Comparison of ENCODE assay signal across 26 cellular contexts in genomic region chr2:38789689-38790088, GRCh38.
"Had no signal": no experiment of that assay in that cellular context is flagged by ENCODE, and none has a peak within 500 bp of the region (broad histone marks: within the 10 kb centered on the region; RNA-seq: fewer than 3 reads in every experiment).

No MANE protein-coding gene starts in this region.

- H3K4me1 Mint-ChIP-seq: activated CD4-positive, alpha-beta T cell treated with anti-CD3 and anti-CD28 coated beads, Interleukin-2, amount 10 ng/mL, durations not matched to agents 24 days and 14 days; activated naive CD8-positive, alpha-beta T cell treated with anti-CD3 and anti-CD28 coated beads, Interleukin-2, amount 50 U/mL, for 24 hours had no signal

- H3K27ac ChIP-seq: ascending aorta, body of pancreas had no signal

- H3K27ac Mint-ChIP-seq: activated CD4-positive, alpha-beta memory T cell treated with anti-CD3 and anti-CD28 coated beads for 36 hours; activated CD4-positive, alpha-beta T cell treated with anti-CD3 and anti-CD28 coated beads, Interleukin-2, amount 10 ng/mL, durations not matched to agents 24 days and 14 days; activated naive CD4-positive, alpha-beta T cell treated with anti-CD3 and anti-CD28 coated beads, Interleukin-2, amount 50 U/mL, for 72 hours; activated naive CD8-positive, alpha-beta T cell treated with anti-CD3 and anti-CD28 coated beads, Interleukin-2, amount 50 U/mL, for 24 hours; T-helper 1 cell treated with Interleukin-12 subunit alpha and Interleukin-12 subunit beta and Interleukin-4 antibody, amounts not matched to agents 30 μg/mL and 1 μg/mL, for 36 hours; WTC11 had no signal

- H3K36me3 ChIP-seq: ascending aorta had no signal

- DNase-seq: activated CD4-positive, alpha-beta memory T cell treated with anti-CD3 and anti-CD28 coated beads for 36 hours; activated CD4-positive, alpha-beta T cell treated with anti-CD3 and anti-CD28 coated beads for 1 hour; activated CD4-positive, alpha-beta T cell treated with anti-CD3 and anti-CD28 coated beads, Interleukin-2, amount 10 ng/mL, durations not matched to agents 24 days and 14 days; activated CD8-positive, alpha-beta memory T cell treated with anti-CD3 and anti-CD28 coated beads for 24 hours; activated effector memory CD4-positive, alpha-beta T cell treated with anti-CD3 and anti-CD28 coated beads, Interleukin-2, amount 50 U/mL, for 16 hours; activated naive CD4-positive, alpha-beta T cell treated with Interleukin-2 at 50 U/mL for 16 hours; activated naive CD8-positive, alpha-beta T cell treated with anti-CD3 and anti-CD28 coated beads, Interleukin-2, amount 50 U/mL, for 24 hours; activated T-cell treated with anti-CD3 and anti-CD28 coated beads, Interleukin-2, amount 50 U/mL, for 4 hours; amniotic stem cell; body of pancreas; KBM-7; NCI-H1048; NCI-H1417; NCI-H2029; NCI-H2107; NCI-H2171 treated with DMSO at 0.1 percent for 48 hours; NCI-H226; NCI-H526 treated with DMSO at 0.1 percent for 48 hours; NCI-H82; NK-92 treated with Interleukin-12 subunit alpha and Interleukin-12 subunit beta, amount 100 ng/mL, for 24 hours; SHP77 treated with DMSO at 0.1 percent for 48 hours had no signal

- H3K4me3 ChIP-seq: ascending aorta, body of pancreas had no signal

- FAIRE-seq: RCC 7860 had no signal

- H3K9me3 ChIP-seq: ascending aorta, body of pancreas had no signal

- H3K36me3 Mint-ChIP-seq: activated CD4-positive, alpha-beta memory T cell treated with anti-CD3 and anti-CD28 coated beads for 36 hours; activated naive CD4-positive, alpha-beta T cell treated with anti-CD3 and anti-CD28 coated beads, Interleukin-2, amount 50 U/mL, for 72 hours; WTC11 had no signal

- H3K4me3 Mint-ChIP-seq: activated CD4-positive, alpha-beta memory T cell treated with anti-CD3 and anti-CD28 coated beads for 36 hours; activated CD4-positive, alpha-beta T cell treated with anti-CD3 and anti-CD28 coated beads, Interleukin-2, amount 10 ng/mL, durations not matched to agents 24 days and 14 days; activated naive CD8-positive, alpha-beta T cell treated with anti-CD3 and anti-CD28 coated beads, Interleukin-2, amount 50 U/mL, for 24 hours; activated T-cell treated with anti-CD3 and anti-CD28 coated beads, Interleukin-2, amount 50 U/mL, for 4 hours; T-helper 1 cell treated with Interleukin-12 subunit alpha and Interleukin-12 subunit beta and Interleukin-4 antibody, amounts not matched to agents 30 μg/mL and 1 μg/mL, for 36 hours; WTC11 had no signal

- H3K4me1 ChIP-seq: ascending aorta had no signal

- H3K27me3 ChIP-seq: ascending aorta, body of pancreas had no signal

- H3K9me3 Mint-ChIP-seq: activated CD4-positive, alpha-beta memory T cell treated with anti-CD3 and anti-CD28 coated beads for 36 hours; activated CD4-positive, alpha-beta T cell treated with anti-CD3 and anti-CD28 coated beads, Interleukin-2, amount 10 ng/mL, durations not matched to agents 24 days and 14 days; activated naive CD4-positive, alpha-beta T cell treated with anti-CD3 and anti-CD28 coated beads, Interleukin-2, amount 50 U/mL, for 72 hours; activated naive CD8-positive, alpha-beta T cell treated with anti-CD3 and anti-CD28 coated beads, Interleukin-2, amount 50 U/mL, for 24 hours; activated T-cell treated with anti-CD3 and anti-CD28 coated beads, Interleukin-2, amount 50 U/mL, for 4 hours; T-helper 1 cell treated with Interleukin-12 subunit alpha and Interleukin-12 subunit beta and Interleukin-4 antibody, amounts not matched to agents 30 μg/mL and 1 μg/mL, for 36 hours; WTC11 had no signal

- H3K27me3 Mint-ChIP-seq: activated CD4-positive, alpha-beta memory T cell treated with anti-CD3 and anti-CD28 coated beads for 36 hours; activated CD4-positive, alpha-beta T cell treated with anti-CD3 and anti-CD28 coated beads, Interleukin-2, amount 10 ng/mL, durations not matched to agents 24 days and 14 days; activated naive CD8-positive, alpha-beta T cell treated with anti-CD3 and anti-CD28 coated beads, Interleukin-2, amount 50 U/mL, for 24 hours had no signal
